In genomic region chr19:40223135-40223822, GRCh38 we compare ENCODE assay signal across 9 cellular contexts.
A peak's percentile ranks its signal among the peaks of the same experiment; 100 is the strongest.
DNase-seq lines count a peak whose midpoint lies in the region; ATAC-seq lines count a peak whose summit lies in the region.
"Had no signal": no experiment of that assay in that cellular context is flagged by ENCODE, and none has a peak within 500 bp of the region (broad histone marks: within the 10 kb centered on the region; RNA-seq: fewer than 3 reads in every experiment).

No MANE protein-coding gene starts in this region.

- ATAC-seq in GM21423 (IDR thresholded peaks at IDR 0.05; ENCODE audit: unreplicated experiment) (no peak), HG02884 (IDR thresholded peaks at IDR 0.05; ENCODE audit: unreplicated experiment) (no peak)

- peak; percentile 18 to 58 (median 41) for DNase-seq in stimulated activated naive CD4-positive, alpha-beta T cell (lab: John Stamatoyannopoulos, UW)
- no peak for DNase-seq in stimulated activated naive CD4-positive, alpha-beta T cell treated with Interleukin-2 at 50 U/mL for 16 hours (lab: John Stamatoyannopoulos, UW)
- DNase-seq in activated T-cell treated with anti-CD3 and anti-CD28 coated beads for 1 hour (ENCODE audit: low read depth), result peak; percentile 27
- peak; percentile 94 for DNase-seq in iPS-NIHi7 (ENCODE audit: extremely low spot score)
- DNase-seq in 8988T, result no peak
- DNase-seq in HCEC 1CT, result no peak
- DNase-seq: NCI-H1092 had no signal

Comparison
In these comparisons a context has a peak if more than half of its experiments do, and no peak if none do; other contexts are left out.
1. DNase-seq: peak in stimulated activated naive CD4-positive, alpha-beta T cell (6 of 6), activated T-cell treated with anti-CD3 and anti-CD28 coated beads for 1 hour (single experiment) and iPS-NIHi7 (single experiment); none in stimulated activated naive CD4-positive, alpha-beta T cell treated with Interleukin-2 at 50 U/mL for 16 hours (single experiment), 8988T (single experiment) and HCEC 1CT (single experiment).